Comparison of ENCODE assay signal across 9 cellular contexts in the genomic region with DNA sequence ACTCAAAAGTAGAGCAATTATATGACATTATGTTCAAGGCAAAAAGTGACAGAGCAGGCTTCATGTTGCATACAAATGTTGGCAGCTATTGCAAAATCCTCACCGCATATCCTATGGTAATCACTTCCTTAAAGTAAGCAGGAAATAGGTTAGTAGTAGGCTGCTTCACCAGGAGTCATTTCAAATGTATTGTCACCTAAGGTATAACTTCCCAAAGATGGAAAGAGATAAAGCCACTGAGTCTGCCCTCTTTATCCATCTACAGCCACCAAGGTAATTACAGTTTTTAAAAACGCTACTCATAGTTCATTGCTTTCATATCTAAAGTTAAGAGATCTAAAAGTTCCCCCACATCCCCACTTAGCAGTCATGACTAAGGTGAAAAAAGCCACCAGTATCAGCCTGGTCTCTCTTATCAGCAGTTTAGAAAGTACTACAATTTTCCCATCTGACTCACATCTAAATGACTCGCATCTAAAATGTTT. TPM values are rescaled to one million over a fixed set of nuclear protein-coding genes. Genes with fewer than 3 reads are reported as not detected.
DNase-seq lines count a peak whose midpoint lies in the region; ATAC-seq and TF ChIP-seq lines count a peak whose summit lies in the region.
"Had no signal": no experiment of that assay in that cellular context is flagged by ENCODE, and none has a peak within 500 bp of the region (broad histone marks: within the 10 kb centered on the region; RNA-seq: fewer than 3 reads in every experiment).

No MANE protein-coding gene starts in this region.

- H3K27me3 Mint-ChIP-seq in H9 (ENCODE audit: low read depth), result no peaks in the 10 kb centered on the region

- H2BK12ac ChIP-seq in H9 (ENCODE audit: insufficient read length, low read depth, low read length), result no peak overlapping the region

- H3K79me1 ChIP-seq in H9 (ENCODE audit: insufficient read depth, low read depth, low read length, poor library complexity, severe bottlenecking), result no peaks in the 10 kb centered on the region

- H3K27ac ChIP-seq in coronary artery (peak overlapping the region in 1 of 2 donors; percentile 20), H9 (ENCODE audit: insufficient read length, low read depth, low read length) (no peak overlapping the region), right atrium auricular region (no peak overlapping the region)
- H3K27ac ChIP-seq: right lobe of liver had no signal

- H2AFZ ChIP-seq in H9 (ENCODE audit: low read length), result no peak overlapping the region

- H3K4me3 Mint-ChIP-seq in H9, result no peak overlapping the region

- H3K4me1 ChIP-seq in H9 (ENCODE audit: insufficient read depth, low read length) (peaks cover 9% of the 10 kb centered on the region), right atrium auricular region (no peaks in the 10 kb centered on the region)
- H3K4me1 ChIP-seq: right lobe of liver had no signal

- H3K14ac ChIP-seq in H9 (ENCODE audit: insufficient read depth, low read length), result no peak overlapping the region

- H3K56ac ChIP-seq in H9 (ENCODE audit: insufficient read length, low read depth, low read length), result no peak overlapping the region

- peaks cover 7% of the 10 kb centered on the region for H3K9me3 ChIP-seq in H9 (ENCODE audit: control insufficient read depth, low read depth, low read length)
- no peaks in the 10 kb centered on the region for H3K9me3 ChIP-seq in right atrium auricular region
- H3K9me3 ChIP-seq: right lobe of liver had no signal

- no CpG with 5 or more reads among the region's 3 CpGs for WGBS in H9 (ENCODE audit: extremely low coverage, insufficient read length, low lambda C conversion rate)

- H3K27me3 ChIP-seq in H9 (ENCODE audit: insufficient read depth, low read length), result no peaks in the 10 kb centered on the region
- H3K27me3 ChIP-seq in right atrium auricular region, result no peaks in the 10 kb centered on the region
- H3K27me3 ChIP-seq: right lobe of liver had no signal

- no peak overlapping the region for H4K5ac ChIP-seq in H9 (ENCODE audit: insufficient read length, low read depth, low read length)

- H3K9ac ChIP-seq in H9 (ENCODE audit: extremely low read depth, insufficient read length, low read length), result no peak overlapping the region

- H4K91ac ChIP-seq in H9 (ENCODE audit: insufficient read length, low read depth, low read length), result no peak overlapping the region

- peak; percentile 67 to 78 for ATAC-seq in activated CD4-positive, CD25-positive, alpha-beta regulatory T cell treated with anti-CD3 and anti-CD28 coated beads, Interleukin-2, amount 50 U/mL, for 24 hours
- ATAC-seq in HG02973 (IDR thresholded peaks at IDR 0.05; ENCODE audit: unreplicated experiment), result peak; percentile 80

- H3K36me3 ChIP-seq in right atrium auricular region, result peaks cover 5% of the 10 kb centered on the region
- H3K36me3 ChIP-seq: right lobe of liver had no signal

- no peaks in the 10 kb centered on the region for H3K79me2 ChIP-seq in H9 (ENCODE audit: insufficient read depth, low read length)

- H3K4ac ChIP-seq in H9 (ENCODE audit: low read depth, low read length), result no peak overlapping the region

- no peak overlapping the region for H2AK5ac ChIP-seq in H9 (ENCODE audit: insufficient read length, low read length)

- DNase-seq in activated CD4-positive, CD25-positive, alpha-beta regulatory T cell (lab: John Stamatoyannopoulos, UW), result no peak
- DNase-seq in NOMO-1 (lab: John Stamatoyannopoulos, UW; ENCODE audit: unreplicated experiment in 2 of 2) (peak; percentile 61 to 89), glomerular visceral epithelial cell (ENCODE audit: extremely low spot score) (peak; percentile 41), coronary artery (ENCODE audit: low spot score) (no peak), H9 (no peak), right atrium auricular region (ENCODE audit: low spot score) (no peak)
- DNase-seq: right lobe of liver had no signal

- no peak overlapping the region for H2BK120ac ChIP-seq in H9 (ENCODE audit: low read depth, low read length, poor library complexity, severe bottlenecking)

- peaks cover 13 to 29% of the 10 kb centered on the region in 2 experiments for H3K9me3 Mint-ChIP-seq in H9

- no peak overlapping the region for H3K23ac ChIP-seq in H9 (ENCODE audit: insufficient read length, low read depth, low read length)

- H3K36me3 Mint-ChIP-seq in H9 (ENCODE audit: insufficient read depth in 1 of 3, low read depth in 3 of 3), result peaks cover 50 to 61% (median 52%) of the 10 kb centered on the region in 3 experiments

- no peak overlapping the region for H3K4me2 ChIP-seq in H9 (ENCODE audit: insufficient read depth, insufficient read length, low read length)

- H3K27ac Mint-ChIP-seq in H9, result no peak overlapping the region

- no peak overlapping the region for H2BK5ac ChIP-seq in H9 (ENCODE audit: insufficient read length, low read length)

- peaks cover under 1% of the 10 kb centered on the region for H3K23me2 ChIP-seq in H9 (ENCODE audit: insufficient read length, low read depth, low read length, poor library complexity, severe bottlenecking)

- H3K18ac ChIP-seq in H9 (ENCODE audit: insufficient read length, low read depth, low read length), result no peak overlapping the region

- no peak for TF ChIP-seq CTCF in coronary artery (IDR thresholded peaks at IDR 0.05)
- TF ChIP-seq CTCF in H9 (conservative IDR thresholded peaks at IDR 0.05), result no peak
- TF ChIP-seq CTCF in right atrium auricular region (IDR thresholded peaks at IDR 0.05), result no peak

- H4K20me1 ChIP-seq in H9 (ENCODE audit: control insufficient read depth, insufficient read depth, insufficient read length), result no peaks in the 10 kb centered on the region

- no peak overlapping the region for H3K4me3 ChIP-seq in coronary artery
- no peak overlapping the region for H3K4me3 ChIP-seq in right atrium auricular region
- H3K4me3 ChIP-seq: right lobe of liver had no signal

- no peak overlapping the region for H4K8ac ChIP-seq in H9 (replicated peaks; ENCODE audit: insufficient read length, low read depth, low read length)

- H2BK20ac ChIP-seq in H9 (ENCODE audit: low read depth, low read length, poor library complexity, severe bottlenecking), result no peak overlapping the region

- peaks cover 27 to 38% of the 10 kb centered on the region in 2 experiments for H3K4me1 Mint-ChIP-seq in H9

- H3T11ph ChIP-seq in H9 (ENCODE audit: low read length), result no peak overlapping the region

- no peak overlapping the region for H2BK15ac ChIP-seq in H9 (ENCODE audit: low read depth, low read length)

RNA-seq across cellular contexts. Expression of gene UBE2U, which starts 31.6 kb away (rescaled TPM):
- total RNA-seq in H9 (2021) (not detected in 2 replicates), right atrium auricular region (not detected)
- total RNA-seq: right lobe of liver had no signal

Comparison
In these comparisons a context has a peak if more than half of its experiments do, and no peak if none do; other contexts are left out.
1. DNase-seq: peak in NOMO-1 (2 of 2) and glomerular visceral epithelial cell (single experiment); none in activated CD4-positive, CD25-positive, alpha-beta regulatory T cell (0 of 4), coronary artery (single experiment), H9 (single experiment) and right atrium auricular region (single experiment).